Comparison of ENCODE assay signal across 1 cellular context in the genomic region with DNA sequence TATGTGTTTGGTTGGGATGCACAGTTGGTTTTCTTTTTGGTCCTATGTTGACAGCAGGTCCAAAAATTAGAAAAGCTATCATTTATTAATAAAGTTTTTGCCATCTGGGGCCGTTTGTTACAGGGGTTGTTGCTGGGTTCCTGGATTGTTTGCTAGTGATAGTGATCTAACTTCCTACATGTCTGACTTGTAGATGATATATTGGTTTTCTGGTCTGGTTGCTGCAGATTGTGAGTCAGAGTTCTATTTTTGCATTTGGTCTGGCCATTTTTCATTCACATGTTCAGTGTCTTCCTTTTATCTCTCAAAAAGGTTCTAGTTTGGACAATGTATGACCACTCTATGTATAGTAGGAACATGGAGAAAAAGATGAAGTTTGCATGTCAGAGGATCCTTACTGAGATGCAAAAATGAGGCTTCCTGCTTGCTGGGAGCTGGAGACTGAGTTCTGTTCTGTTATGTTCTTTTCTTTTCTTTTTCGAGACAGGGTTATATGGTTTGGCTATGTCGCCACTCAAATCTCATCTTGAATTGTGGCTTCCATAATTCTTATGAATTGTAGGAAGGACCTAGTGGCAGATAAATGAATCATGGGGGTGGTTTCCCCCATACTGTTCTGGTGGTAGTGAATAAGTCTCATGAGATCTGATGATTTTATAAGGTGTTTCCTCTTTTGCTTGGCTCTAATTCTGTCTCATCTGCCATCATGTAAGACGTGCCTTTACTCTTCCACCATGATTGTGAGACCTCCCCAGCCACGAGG.
A peak's percentile ranks its signal among the peaks of the same experiment; 100 is the strongest.
TF ChIP-seq lines count a peak whose summit lies in the region.

No MANE protein-coding gene starts in this region.

TF ChIP-seq in K562, 482 proteins besides CTCF, POLR2A, EP300 and RAD21 (continued from another document and continues in another):
- TF ChIP-seq, protein P1, sequence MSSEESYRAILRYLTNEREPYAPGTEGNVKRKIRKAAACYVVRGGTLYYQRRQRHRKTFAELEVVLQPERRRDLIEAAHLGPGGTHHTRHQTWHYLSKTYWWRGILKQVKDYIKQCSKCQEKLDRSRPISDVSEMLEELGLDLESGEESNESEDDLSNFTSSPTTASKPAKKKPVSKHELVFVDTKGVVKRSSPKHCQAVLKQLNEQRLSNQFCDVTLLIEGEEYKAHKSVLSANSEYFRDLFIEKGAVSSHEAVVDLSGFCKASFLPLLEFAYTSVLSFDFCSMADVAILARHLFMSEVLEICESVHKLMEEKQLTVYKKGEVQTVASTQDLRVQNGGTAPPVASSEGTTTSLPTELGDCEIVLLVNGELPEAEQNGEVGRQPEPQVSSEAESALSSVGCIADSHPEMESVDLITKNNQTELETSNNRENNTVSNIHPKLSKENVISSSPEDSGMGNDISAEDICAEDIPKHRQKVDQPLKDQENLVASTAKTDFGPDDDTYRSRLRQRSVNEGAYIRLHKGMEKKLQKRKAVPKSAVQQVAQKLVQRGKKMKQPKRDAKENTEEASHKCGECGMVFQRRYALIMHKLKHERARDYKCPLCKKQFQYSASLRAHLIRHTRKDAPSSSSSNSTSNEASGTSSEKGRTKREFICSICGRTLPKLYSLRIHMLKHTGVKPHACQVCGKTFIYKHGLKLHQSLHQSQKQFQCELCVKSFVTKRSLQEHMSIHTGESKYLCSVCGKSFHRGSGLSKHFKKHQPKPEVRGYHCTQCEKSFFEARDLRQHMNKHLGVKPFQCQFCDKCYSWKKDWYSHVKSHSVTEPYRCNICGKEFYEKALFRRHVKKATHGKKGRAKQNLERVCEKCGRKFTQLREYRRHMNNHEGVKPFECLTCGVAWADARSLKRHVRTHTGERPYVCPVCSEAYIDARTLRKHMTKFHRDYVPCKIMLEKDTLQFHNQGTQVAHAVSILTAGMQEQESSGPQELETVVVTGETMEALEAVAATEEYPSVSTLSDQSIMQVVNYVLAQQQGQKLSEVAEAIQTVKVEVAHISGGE (CRISPR knock-in tag; IDR thresholded peaks at IDR 0.05), result no peak; a peak in 1 of 6 replicates
- TF ChIP-seq KDM1A (IDR thresholded peaks at IDR 0.05) (peak; percentile 5 to 49; a peak in 3 of 4 replicates), ZZZ3 (IDR thresholded peaks at IDR 0.05) (no peak), IFI16 (CRISPR knock-in tag; IDR thresholded peaks at IDR 0.05) (no peak), BRF1 (IDR thresholded peaks at IDR 0.05; ENCODE audit: borderline replicate concordance, extremely low read depth, insufficient read length) (no peak), TBL1XR1 (IDR thresholded peaks at IDR 0.05; ENCODE audit: low read length in 2 of 2) (peak in 1 of 2 experiments; percentile 62; a peak in 1 of 4 replicates), MEF2A (IDR thresholded peaks at IDR 0.05; ENCODE audit: control insufficient read depth, low read depth, low read length) (peak; percentile 100), SMAD4 (CRISPR knock-in tag; conservative IDR thresholded peaks at IDR 0.05) (peak; percentile 93), CBX3 (IDR thresholded peaks at IDR 0.05; ENCODE audit: borderline replicate concordance in 1 of 2, low read length in 2 of 2) (no peak), ZNF175 (CRISPR knock-in tag; IDR thresholded peaks at IDR 0.05; ENCODE audit: low read depth) (peak; percentile 59; the same call in 1 of the 2 replicates), SIN3A (IDR thresholded peaks at IDR 0.05; ENCODE audit: borderline replicate concordance in 2 of 2, control insufficient read depth in 1 of 2, low read depth in 2 of 2, low read length in 2 of 2) (no peak), KLF16 (IDR thresholded peaks at IDR 0.05) (peak; percentile 75), RNF2 (IDR thresholded peaks at IDR 0.05) (peak; percentile 73; the same call in 1 of the 2 replicates), SMAD3 (CRISPR knock-in tag; conservative IDR thresholded peaks at IDR 0.05) (peak; percentile 78; the same call in 1 of the 2 replicates), NUFIP1 (IDR thresholded peaks at IDR 0.05; ENCODE audit: partially characterized antibody) (no peak), HDAC3 (IDR thresholded peaks at IDR 0.05; ENCODE audit: borderline replicate concordance, partially characterized antibody) (peak; percentile 78), RCOR1 (IDR thresholded peaks at IDR 0.05; ENCODE audit: borderline replicate concordance in 1 of 2, low read depth in 2 of 2, low read length in 2 of 2) (peak in 1 of 2 experiments; percentile 38; a peak in 1 of 4 replicates), HNRNPUL1 (IDR thresholded peaks at IDR 0.05; ENCODE audit: low read length) (no peak), TSC22D4 (tag; IDR thresholded peaks at IDR 0.05) (no peak), NCOR1 (IDR thresholded peaks at IDR 0.05) (peak; percentile 85), ZNF24 (IDR thresholded peaks at IDR 0.05) (no peak), E2F3 (CRISPR knock-in tag; IDR thresholded peaks at IDR 0.05) (no peak), FOXJ2 (tag; IDR thresholded peaks at IDR 0.05) (peak; percentile 90), TCF3 (CRISPR knock-in tag; IDR thresholded peaks at IDR 0.05) (peak; percentile 87), ETV6 (IDR thresholded peaks at IDR 0.05; ENCODE audit: borderline replicate concordance in 1 of 2, low read depth in 2 of 2, low read length in 1 of 2) (peak in 1 of 2 experiments; percentile 64; a peak in 1 of 4 replicates), ETV6 (CRISPR knock-in tag; IDR thresholded peaks at IDR 0.05; ENCODE audit: borderline replicate concordance) (no peak), FOXM1 (IDR thresholded peaks at IDR 0.05; ENCODE audit: low read depth) (peak; percentile 53; the same call in 1 of the 2 replicates), FOXM1 (CRISPR knock-in tag; IDR thresholded peaks at IDR 0.05; ENCODE audit: low read depth) (no peak), L3MBTL2 (IDR thresholded peaks at IDR 0.05) (no peak), ATF7 (IDR thresholded peaks at IDR 0.05) (peak; percentile 48), EGR1 (conservative IDR thresholded peaks at IDR 0.05) (no peak), JUNB (CRISPR knock-in tag; conservative IDR thresholded peaks at IDR 0.05) (peak; percentile 30; the same call in 1 of the 2 replicates), KLF13 (tag; IDR thresholded peaks at IDR 0.05; ENCODE audit: borderline replicate concordance, low read depth) (no peak), ETV5 (CRISPR knock-in tag; IDR thresholded peaks at IDR 0.05; ENCODE audit: low read depth) (0 out of 2 replicates have a peak, but pooled peaks have one; percentile 54), SOX6 (IDR thresholded peaks at IDR 0.05) (peak; percentile 67; the same call in 1 of the 2 replicates)
- TF ChIP-seq, protein P2, sequence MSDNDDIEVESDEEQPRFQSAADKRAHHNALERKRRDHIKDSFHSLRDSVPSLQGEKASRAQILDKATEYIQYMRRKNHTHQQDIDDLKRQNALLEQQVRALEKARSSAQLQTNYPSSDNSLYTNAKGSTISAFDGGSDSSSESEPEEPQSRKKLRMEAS (CRISPR knock-in tag; IDR thresholded peaks at IDR 0.05), result no peak
- TF ChIP-seq, protein P3, sequence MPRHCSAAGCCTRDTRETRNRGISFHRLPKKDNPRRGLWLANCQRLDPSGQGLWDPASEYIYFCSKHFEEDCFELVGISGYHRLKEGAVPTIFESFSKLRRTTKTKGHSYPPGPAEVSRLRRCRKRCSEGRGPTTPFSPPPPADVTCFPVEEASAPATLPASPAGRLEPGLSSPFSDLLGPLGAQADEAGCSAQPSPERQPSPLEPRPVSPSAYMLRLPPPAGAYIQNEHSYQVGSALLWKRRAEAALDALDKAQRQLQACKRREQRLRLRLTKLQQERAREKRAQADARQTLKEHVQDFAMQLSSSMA (CRISPR knock-in tag; IDR thresholded peaks at IDR 0.05), result no peak
- TF ChIP-seq, protein P4, sequence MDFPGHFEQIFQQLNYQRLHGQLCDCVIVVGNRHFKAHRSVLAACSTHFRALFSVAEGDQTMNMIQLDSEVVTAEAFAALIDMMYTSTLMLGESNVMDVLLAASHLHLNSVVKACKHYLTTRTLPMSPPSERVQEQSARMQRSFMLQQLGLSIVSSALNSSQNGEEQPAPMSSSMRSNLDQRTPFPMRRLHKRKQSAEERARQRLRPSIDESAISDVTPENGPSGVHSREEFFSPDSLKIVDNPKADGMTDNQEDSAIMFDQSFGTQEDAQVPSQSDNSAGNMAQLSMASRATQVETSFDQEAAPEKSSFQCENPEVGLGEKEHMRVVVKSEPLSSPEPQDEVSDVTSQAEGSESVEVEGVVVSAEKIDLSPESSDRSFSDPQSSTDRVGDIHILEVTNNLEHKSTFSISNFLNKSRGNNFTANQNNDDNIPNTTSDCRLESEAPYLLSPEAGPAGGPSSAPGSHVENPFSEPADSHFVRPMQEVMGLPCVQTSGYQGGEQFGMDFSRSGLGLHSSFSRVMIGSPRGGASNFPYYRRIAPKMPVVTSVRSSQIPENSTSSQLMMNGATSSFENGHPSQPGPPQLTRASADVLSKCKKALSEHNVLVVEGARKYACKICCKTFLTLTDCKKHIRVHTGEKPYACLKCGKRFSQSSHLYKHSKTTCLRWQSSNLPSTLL (IDR thresholded peaks at IDR 0.05), result no peak
- TF ChIP-seq, protein P5, sequence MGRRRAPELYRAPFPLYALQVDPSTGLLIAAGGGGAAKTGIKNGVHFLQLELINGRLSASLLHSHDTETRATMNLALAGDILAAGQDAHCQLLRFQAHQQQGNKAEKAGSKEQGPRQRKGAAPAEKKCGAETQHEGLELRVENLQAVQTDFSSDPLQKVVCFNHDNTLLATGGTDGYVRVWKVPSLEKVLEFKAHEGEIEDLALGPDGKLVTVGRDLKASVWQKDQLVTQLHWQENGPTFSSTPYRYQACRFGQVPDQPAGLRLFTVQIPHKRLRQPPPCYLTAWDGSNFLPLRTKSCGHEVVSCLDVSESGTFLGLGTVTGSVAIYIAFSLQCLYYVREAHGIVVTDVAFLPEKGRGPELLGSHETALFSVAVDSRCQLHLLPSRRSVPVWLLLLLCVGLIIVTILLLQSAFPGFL (CRISPR knock-in tag; IDR thresholded peaks at IDR 0.05), result 0 out of 2 replicates have a peak, but pooled peaks have one; percentile 5
- TF ChIP-seq, protein P6, sequence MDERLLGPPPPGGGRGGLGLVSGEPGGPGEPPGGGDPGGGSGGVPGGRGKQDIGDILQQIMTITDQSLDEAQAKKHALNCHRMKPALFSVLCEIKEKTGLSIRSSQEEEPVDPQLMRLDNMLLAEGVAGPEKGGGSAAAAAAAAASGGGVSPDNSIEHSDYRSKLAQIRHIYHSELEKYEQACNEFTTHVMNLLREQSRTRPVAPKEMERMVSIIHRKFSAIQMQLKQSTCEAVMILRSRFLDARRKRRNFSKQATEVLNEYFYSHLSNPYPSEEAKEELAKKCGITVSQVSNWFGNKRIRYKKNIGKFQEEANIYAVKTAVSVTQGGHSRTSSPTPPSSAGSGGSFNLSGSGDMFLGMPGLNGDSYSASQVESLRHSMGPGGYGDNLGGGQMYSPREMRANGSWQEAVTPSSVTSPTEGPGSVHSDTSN (CRISPR knock-in tag; IDR thresholded peaks at IDR 0.05; ENCODE audit: low read depth), result peak; percentile 62
- TF ChIP-seq, protein P6 (tag; conservative IDR thresholded peaks at IDR 0.05; ENCODE audit: low read depth), result peak; percentile 95
- TF ChIP-seq, protein P7, sequence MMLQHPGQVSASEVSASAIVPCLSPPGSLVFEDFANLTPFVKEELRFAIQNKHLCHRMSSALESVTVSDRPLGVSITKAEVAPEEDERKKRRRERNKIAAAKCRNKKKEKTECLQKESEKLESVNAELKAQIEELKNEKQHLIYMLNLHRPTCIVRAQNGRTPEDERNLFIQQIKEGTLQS (IDR thresholded peaks at IDR 0.05), result peak; percentile 93
- TF ChIP-seq, protein P7 (CRISPR knock-in tag; conservative IDR thresholded peaks at IDR 0.05), result peak; percentile 84
- TF ChIP-seq, protein P8, sequence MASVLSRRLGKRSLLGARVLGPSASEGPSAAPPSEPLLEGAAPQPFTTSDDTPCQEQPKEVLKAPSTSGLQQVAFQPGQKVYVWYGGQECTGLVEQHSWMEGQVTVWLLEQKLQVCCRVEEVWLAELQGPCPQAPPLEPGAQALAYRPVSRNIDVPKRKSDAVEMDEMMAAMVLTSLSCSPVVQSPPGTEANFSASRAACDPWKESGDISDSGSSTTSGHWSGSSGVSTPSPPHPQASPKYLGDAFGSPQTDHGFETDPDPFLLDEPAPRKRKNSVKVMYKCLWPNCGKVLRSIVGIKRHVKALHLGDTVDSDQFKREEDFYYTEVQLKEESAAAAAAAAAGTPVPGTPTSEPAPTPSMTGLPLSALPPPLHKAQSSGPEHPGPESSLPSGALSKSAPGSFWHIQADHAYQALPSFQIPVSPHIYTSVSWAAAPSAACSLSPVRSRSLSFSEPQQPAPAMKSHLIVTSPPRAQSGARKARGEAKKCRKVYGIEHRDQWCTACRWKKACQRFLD (CRISPR knock-in tag; IDR thresholded peaks at IDR 0.05), result peak; percentile 57
- TF ChIP-seq, protein P9, sequence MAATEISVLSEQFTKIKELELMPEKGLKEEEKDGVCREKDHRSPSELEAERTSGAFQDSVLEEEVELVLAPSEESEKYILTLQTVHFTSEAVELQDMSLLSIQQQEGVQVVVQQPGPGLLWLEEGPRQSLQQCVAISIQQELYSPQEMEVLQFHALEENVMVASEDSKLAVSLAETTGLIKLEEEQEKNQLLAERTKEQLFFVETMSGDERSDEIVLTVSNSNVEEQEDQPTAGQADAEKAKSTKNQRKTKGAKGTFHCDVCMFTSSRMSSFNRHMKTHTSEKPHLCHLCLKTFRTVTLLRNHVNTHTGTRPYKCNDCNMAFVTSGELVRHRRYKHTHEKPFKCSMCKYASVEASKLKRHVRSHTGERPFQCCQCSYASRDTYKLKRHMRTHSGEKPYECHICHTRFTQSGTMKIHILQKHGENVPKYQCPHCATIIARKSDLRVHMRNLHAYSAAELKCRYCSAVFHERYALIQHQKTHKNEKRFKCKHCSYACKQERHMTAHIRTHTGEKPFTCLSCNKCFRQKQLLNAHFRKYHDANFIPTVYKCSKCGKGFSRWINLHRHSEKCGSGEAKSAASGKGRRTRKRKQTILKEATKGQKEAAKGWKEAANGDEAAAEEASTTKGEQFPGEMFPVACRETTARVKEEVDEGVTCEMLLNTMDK (IDR thresholded peaks at IDR 0.05; ENCODE audit: borderline replicate concordance, insufficient read depth, low read depth, low read length, poor library complexity, severe bottlenecking), result no peak
- TF ChIP-seq, protein P10, sequence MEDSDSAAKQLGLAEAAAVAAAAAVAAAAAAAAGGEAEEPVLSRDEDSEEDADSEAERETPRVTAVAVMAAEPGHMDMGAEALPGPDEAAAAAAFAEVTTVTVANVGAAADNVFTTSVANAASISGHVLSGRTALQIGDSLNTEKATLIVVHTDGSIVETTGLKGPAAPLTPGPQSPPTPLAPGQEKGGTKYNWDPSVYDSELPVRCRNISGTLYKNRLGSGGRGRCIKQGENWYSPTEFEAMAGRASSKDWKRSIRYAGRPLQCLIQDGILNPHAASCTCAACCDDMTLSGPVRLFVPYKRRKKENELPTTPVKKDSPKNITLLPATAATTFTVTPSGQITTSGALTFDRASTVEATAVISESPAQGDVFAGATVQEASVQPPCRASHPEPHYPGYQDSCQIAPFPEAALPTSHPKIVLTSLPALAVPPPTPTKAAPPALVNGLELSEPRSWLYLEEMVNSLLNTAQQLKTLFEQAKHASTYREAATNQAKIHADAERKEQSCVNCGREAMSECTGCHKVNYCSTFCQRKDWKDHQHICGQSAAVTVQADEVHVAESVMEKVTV (CRISPR knock-in tag; IDR thresholded peaks at IDR 0.05), result 0 out of 2 replicates have a peak, but pooled peaks have one; percentile 8
